In genomic region chr3:138429665-138430064, GRCh38 we compare ENCODE assay signal across 16 cellular contexts.
"Had no signal": no experiment of that assay in that cellular context is flagged by ENCODE, and none has a peak within 500 bp of the region (broad histone marks: within the 10 kb centered on the region; RNA-seq: fewer than 3 reads in every experiment).

No MANE protein-coding gene starts in this region.

- DNase-seq: KBM-7, NCI-H1092 treated with DMSO at 0.1 percent for 48 hours, NCI-H1436, NCI-H187, NCI-H2029, NCI-H2081 treated with DMSO at 0.1 percent for 48 hours, NCI-H2171, NCI-H226, NCI-H446, NCI-H510A, NCI-H524 treated with DMSO at 0.1 percent for 48 hours, NCI-H69, NCI-H774, PC-3, SHP77, SW 1271 had no signal
